Comparison of ENCODE assay signal across 1 cellular context in genomic region chr9:94610181-94610591, GRCh38.
TF ChIP-seq lines count a peak whose summit lies in the region.

No MANE protein-coding gene starts in this region.

TF ChIP-seq in SK-N-SH, 30 proteins besides CTCF, POLR2A, EP300 and RAD21 (continued from another document):
- TF ChIP-seq, protein P1, sequence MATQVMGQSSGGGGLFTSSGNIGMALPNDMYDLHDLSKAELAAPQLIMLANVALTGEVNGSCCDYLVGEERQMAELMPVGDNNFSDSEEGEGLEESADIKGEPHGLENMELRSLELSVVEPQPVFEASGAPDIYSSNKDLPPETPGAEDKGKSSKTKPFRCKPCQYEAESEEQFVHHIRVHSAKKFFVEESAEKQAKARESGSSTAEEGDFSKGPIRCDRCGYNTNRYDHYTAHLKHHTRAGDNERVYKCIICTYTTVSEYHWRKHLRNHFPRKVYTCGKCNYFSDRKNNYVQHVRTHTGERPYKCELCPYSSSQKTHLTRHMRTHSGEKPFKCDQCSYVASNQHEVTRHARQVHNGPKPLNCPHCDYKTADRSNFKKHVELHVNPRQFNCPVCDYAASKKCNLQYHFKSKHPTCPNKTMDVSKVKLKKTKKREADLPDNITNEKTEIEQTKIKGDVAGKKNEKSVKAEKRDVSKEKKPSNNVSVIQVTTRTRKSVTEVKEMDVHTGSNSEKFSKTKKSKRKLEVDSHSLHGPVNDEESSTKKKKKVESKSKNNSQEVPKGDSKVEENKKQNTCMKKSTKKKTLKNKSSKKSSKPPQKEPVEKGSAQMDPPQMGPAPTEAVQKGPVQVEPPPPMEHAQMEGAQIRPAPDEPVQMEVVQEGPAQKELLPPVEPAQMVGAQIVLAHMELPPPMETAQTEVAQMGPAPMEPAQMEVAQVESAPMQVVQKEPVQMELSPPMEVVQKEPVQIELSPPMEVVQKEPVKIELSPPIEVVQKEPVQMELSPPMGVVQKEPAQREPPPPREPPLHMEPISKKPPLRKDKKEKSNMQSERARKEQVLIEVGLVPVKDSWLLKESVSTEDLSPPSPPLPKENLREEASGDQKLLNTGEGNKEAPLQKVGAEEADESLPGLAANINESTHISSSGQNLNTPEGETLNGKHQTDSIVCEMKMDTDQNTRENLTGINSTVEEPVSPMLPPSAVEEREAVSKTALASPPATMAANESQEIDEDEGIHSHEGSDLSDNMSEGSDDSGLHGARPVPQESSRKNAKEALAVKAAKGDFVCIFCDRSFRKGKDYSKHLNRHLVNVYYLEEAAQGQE (IDR thresholded peaks at IDR 0.05; ENCODE audit: low read depth, low read length), result no peak
- TF ChIP-seq FOXJ3 (CRISPR knock-in tag; IDR thresholded peaks at IDR 0.05) (peak; percentile 81), FOSL2 (IDR thresholded peaks at IDR 0.05; ENCODE audit: borderline replicate concordance, low read depth) (no peak), TCF12 (IDR thresholded peaks at IDR 0.05) (peak; percentile 67), JUND (IDR thresholded peaks at IDR 0.05) (no peak), RFX5 (IDR thresholded peaks at IDR 0.05; ENCODE audit: low read length) (no peak; the same call in 1 of the 2 replicates), GABPA (IDR thresholded peaks at IDR 0.05; ENCODE audit: low read depth) (no peak), CHD2 (IDR thresholded peaks at IDR 0.05; ENCODE audit: low read length, partially characterized antibody) (peak; percentile 89), TAF1 (IDR thresholded peaks at IDR 0.05; ENCODE audit: borderline replicate concordance, low read depth, low read length) (no peak), NFIC (IDR thresholded peaks at IDR 0.05; ENCODE audit: borderline replicate concordance) (no peak), POLR2AphosphoS5 (IDR thresholded peaks at IDR 0.05; ENCODE audit: low read depth, low read length) (0 out of 2 replicates have a peak, but pooled peaks have one; percentile 43), MXI1 (IDR thresholded peaks at IDR 0.05; ENCODE audit: low read depth, low read length) (peak; percentile 85), TEAD4 (IDR thresholded peaks at IDR 0.05; ENCODE audit: borderline replicate concordance, insufficient read depth) (peak; percentile 34; the same call in 1 of the 2 replicates), GATA2 (CRISPR knock-in tag; IDR thresholded peaks at IDR 0.05) (peak; percentile 93), YY1 (IDR thresholded peaks at IDR 0.05; ENCODE audit: low read depth) (no peak), SMC3 (IDR thresholded peaks at IDR 0.05; ENCODE audit: low read depth, low read length) (no peak), ELF1 (IDR thresholded peaks at IDR 0.05) (no peak), RCOR1 (IDR thresholded peaks at IDR 0.05; ENCODE audit: low read length) (peak; percentile 98), FOXM1 (IDR thresholded peaks at IDR 0.05; ENCODE audit: low read depth) (no peak), NRF1 (IDR thresholded peaks at IDR 0.05; ENCODE audit: low read depth, low read length) (no peak)
- TF ChIP-seq, protein P2, sequence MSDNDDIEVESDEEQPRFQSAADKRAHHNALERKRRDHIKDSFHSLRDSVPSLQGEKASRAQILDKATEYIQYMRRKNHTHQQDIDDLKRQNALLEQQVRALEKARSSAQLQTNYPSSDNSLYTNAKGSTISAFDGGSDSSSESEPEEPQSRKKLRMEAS (IDR thresholded peaks at IDR 0.05; ENCODE audit: low read depth), result no peak
- TF ChIP-seq, protein P3, sequence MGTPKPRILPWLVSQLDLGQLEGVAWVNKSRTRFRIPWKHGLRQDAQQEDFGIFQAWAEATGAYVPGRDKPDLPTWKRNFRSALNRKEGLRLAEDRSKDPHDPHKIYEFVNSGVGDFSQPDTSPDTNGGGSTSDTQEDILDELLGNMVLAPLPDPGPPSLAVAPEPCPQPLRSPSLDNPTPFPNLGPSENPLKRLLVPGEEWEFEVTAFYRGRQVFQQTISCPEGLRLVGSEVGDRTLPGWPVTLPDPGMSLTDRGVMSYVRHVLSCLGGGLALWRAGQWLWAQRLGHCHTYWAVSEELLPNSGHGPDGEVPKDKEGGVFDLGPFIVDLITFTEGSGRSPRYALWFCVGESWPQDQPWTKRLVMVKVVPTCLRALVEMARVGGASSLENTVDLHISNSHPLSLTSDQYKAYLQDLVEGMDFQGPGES (IDR thresholded peaks at IDR 0.05; ENCODE audit: low read depth, low read length), result no peak
- TF ChIP-seq, protein P4, sequence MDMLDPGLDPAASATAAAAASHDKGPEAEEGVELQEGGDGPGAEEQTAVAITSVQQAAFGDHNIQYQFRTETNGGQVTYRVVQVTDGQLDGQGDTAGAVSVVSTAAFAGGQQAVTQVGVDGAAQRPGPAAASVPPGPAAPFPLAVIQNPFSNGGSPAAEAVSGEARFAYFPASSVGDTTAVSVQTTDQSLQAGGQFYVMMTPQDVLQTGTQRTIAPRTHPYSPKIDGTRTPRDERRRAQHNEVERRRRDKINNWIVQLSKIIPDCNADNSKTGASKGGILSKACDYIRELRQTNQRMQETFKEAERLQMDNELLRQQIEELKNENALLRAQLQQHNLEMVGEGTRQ (IDR thresholded peaks at IDR 0.05; ENCODE audit: borderline replicate concordance, low read depth, low read length), result no peak
